8 cellular contexts compared by ENCODE assay signal in genomic region chr19:58386576-58387337, GRCh38. TPM values are rescaled to one million over a fixed set of nuclear protein-coding genes. Genes with fewer than 3 reads are reported as not detected.
DNase-seq lines count a peak whose midpoint lies in the region; ATAC-seq and TF ChIP-seq lines count a peak whose summit lies in the region.

Gene RPS5 (plus strand): TSS chr19:58387269. CDS start chr19:58388138, 869 bp downstream.

- peak within 1 kb of the TSS; percentile 92 for H3K27ac ChIP-seq in SU-DHL-6 (ENCODE audit: low read depth, low read length)
- H3K27ac ChIP-seq in ovary: peak within 1 kb of the TSS; percentile 84 to 92
- peak within 1 kb of the TSS; percentile 89 to 99 (median 93) for H3K27ac ChIP-seq in thyroid gland

- no peaks in the 10 kb centered on the region for H3K27me3 Mint-ChIP-seq in activated naive CD8-positive, alpha-beta T cell treated with anti-CD3 and anti-CD28 coated beads, Interleukin-2, amount 10 ng/mL, durations not matched to agents 7 days and 5 days

- ATAC-seq in HG02678 (IDR thresholded peaks at IDR 0.05; ENCODE audit: unreplicated experiment) (peak; percentile 87), Right ventricle myocardium inferior (peak; percentile 97)
- ATAC-seq in activated naive CD8-positive, alpha-beta T cell treated with anti-CD3 and anti-CD28 coated beads, Interleukin-2, amount 10 ng/mL, durations not matched to agents 7 days and 5 days (ENCODE audit: low read depth): peak; percentile 91

- peak within 1 kb of the TSS; percentile 87 for H3K4me2 ChIP-seq in SU-DHL-6 (ENCODE audit: low read depth, low read length, poor library complexity, severe bottlenecking)

- no peaks in the 10 kb centered on the region for H3K9me2 ChIP-seq in SU-DHL-6 (replicated peaks; ENCODE audit: insufficient read depth, low read length)

- H3K9me3 ChIP-seq in SU-DHL-6 (ENCODE audit: insufficient read depth, low read length) (no peaks in the 10 kb centered on the region), ovary (no peaks in the 10 kb centered on the region), thyroid gland (no peaks in the 10 kb centered on the region)

- H3K27me3 ChIP-seq in SU-DHL-6 (ENCODE audit: low read length) (no peaks in the 10 kb centered on the region), ovary (no peaks in the 10 kb centered on the region), thyroid gland (no peaks in the 10 kb centered on the region)

- no peaks in the 10 kb centered on the region for H3K9me3 Mint-ChIP-seq in activated naive CD8-positive, alpha-beta T cell treated with anti-CD3 and anti-CD28 coated beads, Interleukin-2, amount 10 ng/mL, durations not matched to agents 7 days and 5 days

- peaks cover 32% of the 10 kb centered on the region for H3K4me1 Mint-ChIP-seq in activated naive CD8-positive, alpha-beta T cell treated with anti-CD3 and anti-CD28 coated beads, Interleukin-2, amount 10 ng/mL, durations not matched to agents 7 days and 5 days

- TF ChIP-seq CTCF in SU-DHL-6 (IDR thresholded peaks at IDR 0.05; ENCODE audit: insufficient read depth, low read length, poor library complexity, severe bottlenecking) (no peak), ovary (IDR thresholded peaks at IDR 0.05) (no peak), thyroid gland (IDR thresholded peaks at IDR 0.05) (no peak)

- peaks cover 13% of the 10 kb centered on the region for H3F3A ChIP-seq in SU-DHL-6 (ENCODE audit: insufficient read depth)

- POLR2A ChIA-PET in activated naive CD8-positive, alpha-beta T cell treated with anti-CD3 and anti-CD28 coated beads, Interleukin-2, amount 10 ng/mL, durations not matched to agents 7 days and 5 days (lab: Charles Lee): interaction anchor here (0.5 to 3.0 kb wide), 9 partner anchors 9 to 134 kb away, joined by 3 to 20 read pairs (median 4); partner anchors contain the start of genes RNF225 and ZNF497

- H3K27ac Mint-ChIP-seq in activated naive CD8-positive, alpha-beta T cell treated with anti-CD3 and anti-CD28 coated beads, Interleukin-2, amount 10 ng/mL, durations not matched to agents 7 days and 5 days: peak within 1 kb of the TSS; percentile 96

- peak within 1 kb of the TSS; percentile 98 for H3K9ac ChIP-seq in SU-DHL-6 (ENCODE audit: low read length)

- peaks cover 21% of the 10 kb centered on the region for H4K20me1 ChIP-seq in SU-DHL-6 (ENCODE audit: low read depth, low read length)

- no peak for TF ChIP-seq EP300 in ovary (IDR thresholded peaks at IDR 0.05)

- TF ChIP-seq POLR2A in GM10847 (IDR thresholded peaks at IDR 0.05; ENCODE audit: extremely low read depth, insufficient read length) (peak; percentile 97), ovary (IDR thresholded peaks at IDR 0.05) (peak; percentile 82), thyroid gland (IDR thresholded peaks at IDR 0.05) (peak; percentile 9 to 75)

- 0 to 1% (median 1%) methylated on average over 58 to 64 of the region's 64 CpGs for WGBS in ovary, 3 donors
- 0 to 1% methylated on average over 21 to 22 of the region's 64 CpGs for WGBS in thyroid gland, 2 donors

- intact Hi-C loops in Right ventricle myocardium inferior (cut with DNase I) (no loop called here), ovary (cut with DNase I) (no loop called here), thyroid gland (cut with DNase I) (loop anchor here (10.0 kb wide), 1 partner anchor 62 kb away; the partner anchor contains the start of gene ZSCAN22)

- peaks cover 45% of the 10 kb centered on the region for H3K79me2 ChIP-seq in SU-DHL-6 (ENCODE audit: insufficient read depth, low read length)

- peaks cover 16% of the 10 kb centered on the region for H3K36me3 ChIP-seq in SU-DHL-6 (ENCODE audit: low read length)
- H3K36me3 ChIP-seq in ovary: no peaks in the 10 kb centered on the region
- peaks cover 0 to 8% of the 10 kb centered on the region in 2 donors for H3K36me3 ChIP-seq in thyroid gland

- H3K36me3 Mint-ChIP-seq in activated naive CD8-positive, alpha-beta T cell treated with anti-CD3 and anti-CD28 coated beads, Interleukin-2, amount 10 ng/mL, durations not matched to agents 7 days and 5 days: peaks cover 18% of the 10 kb centered on the region

- DNase-seq in NCI-H128 (lab: John Stamatoyannopoulos, UW; ENCODE audit: unreplicated experiment) (peak; percentile 97), Right ventricle myocardium inferior (ENCODE audit: missing footprints) (peak; percentile 99), ovary (peak; percentile 94 to 96 (median 95)), thyroid gland (peak; percentile 96)
- peak; percentile 92 for DNase-seq in activated naive CD8-positive, alpha-beta T cell treated with anti-CD3 and anti-CD28 coated beads, Interleukin-2, amount 10 ng/mL, durations not matched to agents 7 days and 5 days

- no peak within 1 kb of the TSS for H2AFZ ChIP-seq in SU-DHL-6 (ENCODE audit: low read depth, low read length, severe bottlenecking)

- peak within 1 kb of the TSS; percentile 99 for H3K4me3 ChIP-seq in SU-DHL-6 (ENCODE audit: insufficient read depth, low read length, poor library complexity, severe bottlenecking)
- H3K4me3 ChIP-seq in ovary: peak within 1 kb of the TSS; percentile 82
- peak within 1 kb of the TSS; percentile 54 to 82 (median 57) for H3K4me3 ChIP-seq in thyroid gland (replicated peaks in 1 of 3)

- H3K4me3 Mint-ChIP-seq in activated naive CD8-positive, alpha-beta T cell treated with anti-CD3 and anti-CD28 coated beads, Interleukin-2, amount 10 ng/mL, durations not matched to agents 7 days and 5 days: peak within 1 kb of the TSS; percentile 96

- H3K4me1 ChIP-seq in ovary (ENCODE audit: insufficient read depth): peaks cover 22% of the 10 kb centered on the region
- peaks cover 18 to 26% of the 10 kb centered on the region in 2 donors for H3K4me1 ChIP-seq in thyroid gland

RNA-seq across cellular contexts. Expression of gene RPS5, which starts in this region (rescaled TPM):
- total RNA-seq in activated naive CD8-positive, alpha-beta T cell treated with anti-CD3 and anti-CD28 coated beads, Interleukin-2, amount 10 ng/mL, durations not matched to agents 7 days and 5 days: 1,000 to 10,000 TPM; 1,038 to 1,039 TPM
- total RNA-seq in Right ventricle myocardium inferior (551 TPM), ovary (1,000 to 10,000 TPM; 1,875 to 5,180 (median 2,346) TPM), thyroid gland (1,000 to 10,000 TPM; 1,209 to 2,449 (median 1,340) TPM)
- polyA plus RNA-seq in ovary: 1,000 to 10,000 TPM in 1 of 2 donors, 100 to 1,000 TPM in 1; 715 to 3,775 TPM

Comparison
In these comparisons a context has a peak if more than half of its experiments do, and no peak if none do; other contexts are left out.
1. Peak in every context shown above with its lines: DNase-seq, ATAC-seq, H3K4me3 ChIP-seq and H3K27ac ChIP-seq.
2. POLR2A ChIP-seq: peak in every context shown above with its lines; median percentile 97 in GM10847; 82 in ovary; 42 in thyroid gland.